Comparison of ENCODE assay signal across 8 cellular contexts in the genomic region with DNA sequence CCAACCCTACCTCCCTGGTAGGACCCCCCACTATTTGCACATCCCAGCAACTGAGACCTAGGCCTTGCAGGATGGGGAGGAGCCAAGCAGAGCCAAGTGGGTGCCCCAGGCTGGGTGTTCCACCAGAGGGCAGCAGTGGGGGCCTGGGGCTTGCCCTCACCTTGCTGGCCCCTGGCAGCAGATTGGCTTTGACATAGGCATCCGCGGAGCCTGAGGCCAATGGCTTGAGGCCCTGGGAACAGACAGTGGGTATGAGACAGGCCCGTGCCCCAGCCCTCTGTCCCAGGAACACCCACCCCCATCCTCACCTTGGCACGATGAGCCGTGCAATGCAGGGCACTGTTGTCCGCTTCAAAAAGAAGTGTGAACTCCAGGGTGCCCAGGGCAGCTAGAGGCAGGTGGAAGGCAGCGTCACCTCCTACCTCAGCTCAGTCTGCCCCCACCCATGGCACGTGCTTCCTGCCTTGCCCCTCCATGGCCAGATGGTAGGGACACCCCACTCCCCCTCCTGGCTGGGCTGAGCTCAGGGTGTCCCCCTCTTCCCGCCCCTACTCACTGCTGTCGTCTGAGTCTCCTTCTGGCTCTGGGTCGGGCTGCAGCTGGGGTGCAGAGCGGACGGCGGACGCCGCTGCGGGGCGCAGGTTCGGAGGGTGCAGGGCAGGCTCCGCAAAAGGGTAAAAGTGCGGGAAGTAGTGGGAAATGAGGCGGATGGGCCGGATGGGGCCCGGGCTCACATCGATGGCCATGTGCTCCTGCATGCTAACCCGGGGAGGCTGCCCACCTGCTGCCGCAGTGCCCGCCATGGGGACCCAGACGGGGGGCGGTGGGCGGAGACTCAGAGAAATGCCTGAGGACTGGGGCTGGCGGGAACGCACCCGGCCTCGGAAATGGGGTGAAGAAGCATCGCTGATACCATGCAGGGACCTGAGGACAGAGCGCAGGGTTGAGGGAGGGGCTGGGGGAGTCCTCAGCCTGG. TPM values are rescaled to one million over a fixed set of nuclear protein-coding genes. Genes with fewer than 3 reads are reported as not detected.
DNase-seq lines count a peak whose midpoint lies in the region; ATAC-seq and TF ChIP-seq lines count a peak whose summit lies in the region.

No MANE protein-coding gene starts in this region.

- H3K27ac ChIP-seq in GM23248 (no peak overlapping the region), suprapubic skin (no peak overlapping the region)

- no peak overlapping the region for H3K9ac ChIP-seq in GM23248

- no peaks in the 10 kb centered on the region for H3K36me3 ChIP-seq in GM23248 (ENCODE audit: low read depth)
- H3K36me3 ChIP-seq in suprapubic skin = peaks cover 26% of the 10 kb centered on the region

- TF ChIP-seq EP300 in suprapubic skin (IDR thresholded peaks at IDR 0.05) = no peak

- in situ Hi-C loops in GM23248 (cut with MboI) = no loop called here

- DNase-seq in AG10803 (ENCODE audit: low read depth) (no peak), GM23248 (peak; percentile 52), RPMI8226 (peak; percentile 77), kidney tubule cell (ENCODE audit: low spot score) (peak; percentile 54), suprapubic skin (ENCODE audit: low spot score in 2 of 2) (peak; percentile 70 to 78), cerebellar nuclear complex (lab: John Stamatoyannopoulos, UW) (no peak), pons (ENCODE audit: low spot score) (no peak)
- DNase-seq in activated naive CD8-positive, alpha-beta T cell treated with anti-CD3 and anti-CD28 coated beads, Interleukin-2, amount 10 ng/mL, durations not matched to agents 7 days and 5 days = peak; percentile 83

- WGBS in GM23248 (ENCODE audit: low coverage in 1 of 2, low lambda C conversion rate in 2 of 2, missing lambda C conversion rate in 2 of 2), 2 experiments = 8 to 9% methylated on average over 32 to 37 of the region's 37 CpGs
- WGBS in suprapubic skin = 57% methylated on average over 10 of the region's 37 CpGs

- H3K79me2 ChIP-seq in GM23248 (ENCODE audit: insufficient read depth) = no peaks in the 10 kb centered on the region

- no peak for TF ChIP-seq POLR2A in suprapubic skin (IDR thresholded peaks at IDR 0.05)

- H4K20me1 ChIP-seq in GM23248 (ENCODE audit: insufficient read depth) = no peaks in the 10 kb centered on the region

- peak; percentile 47 for ATAC-seq in activated naive CD8-positive, alpha-beta T cell treated with anti-CD3 and anti-CD28 coated beads, Interleukin-2, amount 10 ng/mL, durations not matched to agents 7 days and 5 days (ENCODE audit: low read depth)

- POLR2A ChIA-PET in activated naive CD8-positive, alpha-beta T cell treated with anti-CD3 and anti-CD28 coated beads, Interleukin-2, amount 10 ng/mL, durations not matched to agents 7 days and 5 days (lab: Charles Lee) = interaction anchor here (1.0 to 4.7 kb wide), 2 partner anchors 8 to 14 kb away, joined by 3 to 41 read pairs; a partner anchor contains a TSS

- H3K4me3 Mint-ChIP-seq in activated naive CD8-positive, alpha-beta T cell treated with anti-CD3 and anti-CD28 coated beads, Interleukin-2, amount 10 ng/mL, durations not matched to agents 7 days and 5 days = peak overlapping the region; percentile 81

- peaks cover 16% of the 10 kb centered on the region for H3K4me1 Mint-ChIP-seq in activated naive CD8-positive, alpha-beta T cell treated with anti-CD3 and anti-CD28 coated beads, Interleukin-2, amount 10 ng/mL, durations not matched to agents 7 days and 5 days

- TF ChIP-seq CTCF in AG10803 (conservative IDR thresholded peaks at IDR 0.05; ENCODE audit: low read length) = peak; percentile 49
- peak in 1 of 2 donors; percentile 44 for TF ChIP-seq CTCF in suprapubic skin (IDR thresholded peaks at IDR 0.05)

- H2AFZ ChIP-seq in GM23248 = no peak overlapping the region

- no peak overlapping the region for H3K4me2 ChIP-seq in GM23248 (ENCODE audit: unreplicated experiment)

- peaks cover 2% of the 10 kb centered on the region for H3K36me3 Mint-ChIP-seq in activated naive CD8-positive, alpha-beta T cell treated with anti-CD3 and anti-CD28 coated beads, Interleukin-2, amount 10 ng/mL, durations not matched to agents 7 days and 5 days

- H3K4me1 ChIP-seq in GM23248 (ENCODE audit: insufficient read depth) = no peaks in the 10 kb centered on the region
- peaks cover 28% of the 10 kb centered on the region for H3K4me1 ChIP-seq in suprapubic skin

- H3F3A ChIP-seq in GM23248 (ENCODE audit: insufficient read depth) = no peaks in the 10 kb centered on the region

- H3K4me3 ChIP-seq in AG10803 (ENCODE audit: low read length) = no peak overlapping the region
- no peak overlapping the region for H3K4me3 ChIP-seq in GM23248
- H3K4me3 ChIP-seq in suprapubic skin = no peak overlapping the region

- peaks cover 22% of the 10 kb centered on the region for H3K27me3 ChIP-seq in GM23248 (replicated peaks; ENCODE audit: insufficient read depth)
- peaks cover 17% of the 10 kb centered on the region for H3K27me3 ChIP-seq in suprapubic skin

- H3K9me2 ChIP-seq in GM23248 (ENCODE audit: insufficient read depth) = no peaks in the 10 kb centered on the region

- H3K27me3 Mint-ChIP-seq in activated naive CD8-positive, alpha-beta T cell treated with anti-CD3 and anti-CD28 coated beads, Interleukin-2, amount 10 ng/mL, durations not matched to agents 7 days and 5 days = peaks cover 10% of the 10 kb centered on the region

- H3K9me3 Mint-ChIP-seq in activated naive CD8-positive, alpha-beta T cell treated with anti-CD3 and anti-CD28 coated beads, Interleukin-2, amount 10 ng/mL, durations not matched to agents 7 days and 5 days = no peaks in the 10 kb centered on the region

- H3K9me3 ChIP-seq in GM23248 (ENCODE audit: low read depth) (no peaks in the 10 kb centered on the region), suprapubic skin (no peaks in the 10 kb centered on the region)

- H3K27ac Mint-ChIP-seq in activated naive CD8-positive, alpha-beta T cell treated with anti-CD3 and anti-CD28 coated beads, Interleukin-2, amount 10 ng/mL, durations not matched to agents 7 days and 5 days = peak overlapping the region; percentile 95

RNA-seq across cellular contexts. Expression of a gene that starts 9.0 kb away (rescaled TPM):
- total RNA-seq in GM23248 (2014; rRNA removed; shearing (Covaris generic)) = 168 and 209 TPM in 2 replicates
- 136 TPM in 2 replicates for polyA plus RNA-seq in GM23248 (2016; fragmentation: Nextera tagmentation; extraction: Ambion mirVana)
- 100 to 1,000 TPM; 211 to 219 TPM for total RNA-seq in activated naive CD8-positive, alpha-beta T cell treated with anti-CD3 and anti-CD28 coated beads, Interleukin-2, amount 10 ng/mL, durations not matched to agents 7 days and 5 days
- total RNA-seq in suprapubic skin = 100 to 1,000 TPM; 200 to 361 (median 275) TPM

RNA-seq across cellular contexts. Expression of a gene that starts 14.0 kb away (rescaled TPM):
- 2.0 and 4.8 TPM in 2 replicates for total RNA-seq in GM23248 (2014; rRNA removed; shearing (Covaris generic))
- polyA plus RNA-seq in GM23248 (2016; fragmentation: Nextera tagmentation; extraction: Ambion mirVana) = 4.1 TPM in 2 replicates
- 10 to 100 TPM; 10.9 to 12.4 TPM for total RNA-seq in activated naive CD8-positive, alpha-beta T cell treated with anti-CD3 and anti-CD28 coated beads, Interleukin-2, amount 10 ng/mL, durations not matched to agents 7 days and 5 days
- total RNA-seq in suprapubic skin = 10 to 100 TPM; 33.9 to 48.8 (median 46.3) TPM

RNA-seq across cellular contexts. Expression of a gene that starts 23.8 kb away (rescaled TPM):
- total RNA-seq in GM23248 (2014; rRNA removed; shearing (Covaris generic)) = not detected in 2 replicates
- polyA plus RNA-seq in GM23248 (2016; fragmentation: Nextera tagmentation; extraction: Ambion mirVana) = not detected in 2 replicates
- total RNA-seq in activated naive CD8-positive, alpha-beta T cell treated with anti-CD3 and anti-CD28 coated beads, Interleukin-2, amount 10 ng/mL, durations not matched to agents 7 days and 5 days = not detected
- not detected for total RNA-seq in suprapubic skin

RNA-seq across cellular contexts. Expression of a gene that starts 32.1 kb away (rescaled TPM):
- total RNA-seq in GM23248 (2014; rRNA removed; shearing (Covaris generic)) = 355 and 606 TPM in 2 replicates
- 743 and 767 TPM in 2 replicates for polyA plus RNA-seq in GM23248 (2016; fragmentation: Nextera tagmentation; extraction: Ambion mirVana)
- total RNA-seq in activated naive CD8-positive, alpha-beta T cell treated with anti-CD3 and anti-CD28 coated beads, Interleukin-2, amount 10 ng/mL, durations not matched to agents 7 days and 5 days = 100 to 1,000 TPM; 211 to 219 TPM
- 1,000 to 10,000 TPM in 3 of 4 donors, 100 to 1,000 TPM in 1; 564 to 1,559 (median 1,256) TPM for total RNA-seq in suprapubic skin

RNA-seq across cellular contexts. Expression of a gene that starts 34.8 kb away (rescaled TPM):
- total RNA-seq in GM23248 (2014; rRNA removed; shearing (Covaris generic)) = not detected in 2 replicates
- not detected in 2 replicates for polyA plus RNA-seq in GM23248 (2016; fragmentation: Nextera tagmentation; extraction: Ambion mirVana)
- total RNA-seq in activated naive CD8-positive, alpha-beta T cell treated with anti-CD3 and anti-CD28 coated beads, Interleukin-2, amount 10 ng/mL, durations not matched to agents 7 days and 5 days = under 1 TPM; 0.33 to 0.57 TPM
- total RNA-seq in suprapubic skin = not detected

Comparison
In these comparisons a context has a peak if more than half of its experiments do, and no peak if none do; other contexts are left out.
1. DNase-seq: peak in GM23248 (single experiment), RPMI8226 (single experiment), activated naive CD8-positive, alpha-beta T cell treated with anti-CD3 and anti-CD28 coated beads, Interleukin-2, amount 10 ng/mL, durations not matched to agents 7 days and 5 days (single experiment), kidney tubule cell (single experiment) and suprapubic skin (2 of 2); none in AG10803 (single experiment), cerebellar nuclear complex (0 of 2) and pons (single experiment).